ENCODE assay signal across 26 cellular contexts in the genomic region with DNA sequence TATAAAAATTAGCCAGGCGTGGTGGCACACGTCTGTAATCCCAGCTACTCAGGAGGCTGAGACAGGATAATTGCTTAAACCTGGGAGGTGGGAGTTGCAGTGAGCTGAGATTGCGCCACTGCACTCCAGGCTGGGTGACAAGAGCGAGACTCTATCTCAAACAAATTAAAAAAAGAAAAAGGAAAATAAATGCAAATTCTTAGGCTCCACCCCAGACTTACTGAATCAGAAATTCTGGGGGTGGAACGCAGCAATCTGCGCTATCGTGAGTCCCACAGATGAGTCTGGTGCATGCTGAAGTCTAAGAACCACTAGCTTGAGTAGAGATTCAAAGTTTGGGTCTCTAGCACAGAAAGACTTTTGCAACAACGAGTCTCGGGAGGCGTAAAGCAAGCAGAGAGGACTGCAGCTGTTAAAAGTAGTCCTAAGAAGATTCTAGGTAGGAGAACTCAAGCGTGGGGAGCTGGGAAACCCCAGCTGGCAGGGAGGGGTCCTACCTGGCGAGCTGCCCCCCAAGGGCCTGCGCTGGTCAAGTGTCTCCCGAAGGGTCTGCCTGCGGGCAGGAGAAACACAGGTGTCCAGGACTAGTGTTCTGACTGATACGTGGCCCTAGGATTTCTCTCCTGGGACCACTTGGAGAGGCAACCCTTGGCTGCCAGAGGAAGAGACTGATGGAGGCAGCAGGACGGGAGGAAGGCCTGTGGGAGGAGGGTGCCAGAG.
"Had no signal": no experiment of that assay in that cellular context is flagged by ENCODE, and none has a peak within 500 bp of the region (broad histone marks: within the 10 kb centered on the region; RNA-seq: fewer than 3 reads in every experiment).

No MANE protein-coding gene starts in this region.

- H3K36me3 ChIP-seq: adrenal gland, colonic mucosa, right atrium auricular region, thoracic aorta, WERI-Rb-1 had no signal

- H3K4me1 ChIP-seq: body of pancreas, colonic mucosa, parathyroid adenoma had no signal

- H3K9me3 ChIP-seq: adrenal gland, body of pancreas, colonic mucosa, psoas muscle, right atrium auricular region, thoracic aorta had no signal

- DNase-seq: activated CD4-positive, alpha-beta T cell treated with anti-CD3 and anti-CD28 coated beads for 48 hours; activated CD4-positive, alpha-beta T cell treated with anti-CD3 and anti-CD28 coated beads, Interleukin-2, amount 50 U/mL, for 48 hours; activated CD8-positive, alpha-beta memory T cell treated with anti-CD3 and anti-CD28 coated beads for 24 hours; activated effector memory CD4-positive, alpha-beta T cell treated with anti-CD3 and anti-CD28 coated beads, Interleukin-2, amount 50 U/mL, for 16 hours; activated naive CD4-positive, alpha-beta T cell treated with anti-CD3 and anti-CD28 coated beads for 36 hours; activated naive CD8-positive, alpha-beta T cell treated with anti-CD3 and anti-CD28 coated beads for 36 hours; activated T-cell treated with anti-CD3 and anti-CD28 coated beads, Interleukin-2, amount 50 U/mL, for 1 hour; adrenal gland; aorta; body of pancreas; cerebellar nuclear complex; colonic mucosa; dorsolateral prefrontal cortex; effector memory CD4-positive, alpha-beta T cell; islet precursor cell; mammary epithelial cell; naive B cell; occipital lobe; psoas muscle; stimulated activated CD4-positive, alpha-beta T cell treated with anti-CD3 and anti-CD28 coated beads, Interleukin-2, amount 100 ng/mL, for 48 hours; trophoblast cell; WERI-Rb-1 had no signal

- H3K27me3 ChIP-seq: body of pancreas, colonic mucosa, dorsolateral prefrontal cortex, right atrium auricular region had no signal

- ATAC-seq: activated CD4-positive, CD25-positive, alpha-beta regulatory T cell treated with anti-CD3 and anti-CD28 coated beads, Interleukin-2, amount 50 U/mL, for 24 hours; body of pancreas; psoas muscle had no signal

- H3K27ac ChIP-seq: adrenal gland, body of pancreas, colonic mucosa, dorsolateral prefrontal cortex, parathyroid adenoma, psoas muscle, right atrium auricular region, thoracic aorta, WERI-Rb-1 had no signal

- H3K4me3 ChIP-seq: adrenal gland, body of pancreas, colonic mucosa, dorsolateral prefrontal cortex, psoas muscle, right atrium auricular region, thoracic aorta had no signal
